1 cellular context compared by ENCODE assay signal in genomic region chr10:52615349-52615748, GRCh38.
TF ChIP-seq lines count a peak whose summit lies in the region.

No MANE protein-coding gene starts in this region.

TF ChIP-seq in IMR-90, 13 proteins besides CTCF, POLR2A, EP300 and RAD21:
- no peak for TF ChIP-seq CEBPB (IDR thresholded peaks at IDR 0.05; ENCODE audit: low read depth, low read length)
- TF ChIP-seq CHD1 (IDR thresholded peaks at IDR 0.05; ENCODE audit: low read depth, low read length), result no peak
- TF ChIP-seq, protein P1, sequence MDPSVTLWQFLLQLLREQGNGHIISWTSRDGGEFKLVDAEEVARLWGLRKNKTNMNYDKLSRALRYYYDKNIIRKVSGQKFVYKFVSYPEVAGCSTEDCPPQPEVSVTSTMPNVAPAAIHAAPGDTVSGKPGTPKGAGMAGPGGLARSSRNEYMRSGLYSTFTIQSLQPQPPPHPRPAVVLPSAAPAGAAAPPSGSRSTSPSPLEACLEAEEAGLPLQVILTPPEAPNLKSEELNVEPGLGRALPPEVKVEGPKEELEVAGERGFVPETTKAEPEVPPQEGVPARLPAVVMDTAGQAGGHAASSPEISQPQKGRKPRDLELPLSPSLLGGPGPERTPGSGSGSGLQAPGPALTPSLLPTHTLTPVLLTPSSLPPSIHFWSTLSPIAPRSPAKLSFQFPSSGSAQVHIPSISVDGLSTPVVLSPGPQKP (IDR thresholded peaks at IDR 0.05; ENCODE audit: borderline replicate concordance, low read depth, low read length), result no peak
